8 cellular contexts compared by ENCODE assay signal in the genomic region with DNA sequence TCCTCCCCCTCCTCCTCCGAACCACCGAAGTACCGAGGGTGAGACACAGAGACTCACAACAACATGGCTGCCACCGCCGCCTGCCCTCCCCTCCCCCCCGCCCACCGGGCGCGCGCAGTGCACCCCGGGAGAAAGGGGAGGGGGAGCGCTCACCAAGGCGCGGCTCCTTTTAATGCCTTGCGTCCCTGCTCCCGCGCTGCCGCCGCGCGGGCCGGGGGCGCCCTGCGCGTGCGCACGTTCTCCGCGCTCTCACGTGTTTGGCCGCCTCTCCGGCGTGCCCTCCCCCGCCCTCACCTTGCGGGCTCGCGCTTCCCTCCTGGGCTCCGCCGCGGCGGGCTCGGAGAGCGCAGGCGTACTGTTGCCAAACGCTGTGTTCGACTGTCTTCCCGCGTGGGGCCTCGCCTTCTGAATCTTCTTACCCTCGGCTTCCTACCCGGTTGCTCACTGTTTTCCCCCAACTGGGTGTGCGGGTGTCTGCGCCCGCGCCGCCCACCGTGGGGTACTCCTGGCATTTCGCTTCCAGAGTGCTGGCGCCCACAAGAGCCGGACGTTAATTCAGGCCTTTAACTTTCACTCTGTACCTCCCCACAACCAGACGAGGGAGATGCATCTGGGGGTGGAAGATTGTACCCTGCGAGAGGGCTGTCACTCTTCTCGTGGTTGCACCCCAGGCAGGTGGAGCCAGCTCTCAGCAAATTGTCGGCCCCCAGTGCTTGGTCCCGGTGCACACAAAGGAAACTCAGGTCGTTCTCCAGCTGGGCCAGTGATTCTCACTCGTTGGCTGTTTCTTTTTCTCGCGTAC. TPM values are rescaled to one million over a fixed set of nuclear protein-coding genes. Genes with fewer than 3 reads are reported as not detected.
A peak's percentile ranks its signal among the peaks of the same experiment; 100 is the strongest.
DNase-seq lines count a peak whose midpoint lies in the region; ATAC-seq and TF ChIP-seq lines count a peak whose summit lies in the region.

A gene with protein sequence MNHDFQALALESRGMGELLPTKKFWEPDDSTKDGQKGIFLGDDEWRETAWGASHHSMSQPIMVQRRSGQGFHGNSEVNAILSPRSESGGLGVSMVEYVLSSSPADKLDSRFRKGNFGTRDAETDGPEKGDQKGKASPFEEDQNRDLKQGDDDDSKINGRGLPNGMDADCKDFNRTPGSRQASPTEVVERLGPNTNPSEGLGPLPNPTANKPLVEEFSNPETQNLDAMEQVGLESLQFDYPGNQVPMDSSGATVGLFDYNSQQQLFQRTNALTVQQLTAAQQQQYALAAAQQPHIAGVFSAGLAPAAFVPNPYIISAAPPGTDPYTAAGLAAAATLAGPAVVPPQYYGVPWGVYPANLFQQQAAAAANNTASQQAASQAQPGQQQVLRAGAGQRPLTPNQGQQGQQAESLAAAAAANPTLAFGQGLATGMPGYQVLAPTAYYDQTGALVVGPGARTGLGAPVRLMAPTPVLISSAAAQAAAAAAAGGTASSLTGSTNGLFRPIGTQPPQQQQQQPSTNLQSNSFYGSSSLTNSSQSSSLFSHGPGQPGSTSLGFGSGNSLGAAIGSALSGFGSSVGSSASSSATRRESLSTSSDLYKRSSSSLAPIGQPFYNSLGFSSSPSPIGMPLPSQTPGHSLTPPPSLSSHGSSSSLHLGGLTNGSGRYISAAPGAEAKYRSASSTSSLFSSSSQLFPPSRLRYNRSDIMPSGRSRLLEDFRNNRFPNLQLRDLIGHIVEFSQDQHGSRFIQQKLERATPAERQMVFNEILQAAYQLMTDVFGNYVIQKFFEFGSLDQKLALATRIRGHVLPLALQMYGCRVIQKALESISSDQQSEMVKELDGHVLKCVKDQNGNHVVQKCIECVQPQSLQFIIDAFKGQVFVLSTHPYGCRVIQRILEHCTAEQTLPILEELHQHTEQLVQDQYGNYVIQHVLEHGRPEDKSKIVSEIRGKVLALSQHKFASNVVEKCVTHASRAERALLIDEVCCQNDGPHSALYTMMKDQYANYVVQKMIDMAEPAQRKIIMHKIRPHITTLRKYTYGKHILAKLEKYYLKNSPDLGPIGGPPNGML (minus strand): TSS at position 92 of the 802 bp plus-strand sequence. CDS start 23,484 bp downstream, outside the sequence.

- no peaks in the 10 kb centered on the region for H3K9me2 ChIP-seq in PC-3 (replicated peaks; ENCODE audit: low read length)

- peak within 1 kb of the TSS; percentile 85 for H3K4me3 ChIP-seq in Jurkat, Clone E6-1 (ENCODE audit: low read length)
- H3K4me3 ChIP-seq in PC-3 (ENCODE audit: low read length) (peak within 1 kb of the TSS; percentile 92), mucosa of descending colon (peak within 1 kb of the TSS; percentile 84)

- H3K27ac ChIP-seq in PC-3 (ENCODE audit: low read length) = peak within 1 kb of the TSS; percentile 87
- peak within 1 kb of the TSS; percentile 87 for H3K27ac ChIP-seq in epithelial cell of prostate

- peak within 1 kb of the TSS; percentile 99 for H3K9ac ChIP-seq in PC-3 (ENCODE audit: low read length)

- peak; percentile 79 for ATAC-seq in GM21717 (IDR thresholded peaks at IDR 0.05; ENCODE audit: unreplicated experiment)
- ATAC-seq in PC-3 = peak; percentile 77
- ATAC-seq in mucosa of descending colon = peak; percentile 95

- CTCF ChIA-PET in PC-3 (lab: Charles Lee) = interaction anchor here (0.6 kb wide), 1 partner anchor 88 kb away, joined by 3 read pairs; no protein-coding TSS in a partner anchor

- peaks cover 39% of the 10 kb centered on the region for H4K20me1 ChIP-seq in PC-3 (ENCODE audit: low read length)

- peaks cover 35% of the 10 kb centered on the region for H3K4me1 ChIP-seq in PC-3 (ENCODE audit: insufficient read depth, low read length)
- H3K4me1 ChIP-seq in mucosa of descending colon (ENCODE audit: low read depth) = peaks cover 49% of the 10 kb centered on the region

- H3K9me3 ChIP-seq in PC-3 (ENCODE audit: low read length) (no peaks in the 10 kb centered on the region), mucosa of descending colon (no peaks in the 10 kb centered on the region)

- peak; percentile 90 for DNase-seq in DMS153 treated with DMSO at 0.1 percent for 48 hours (lab: John Stamatoyannopoulos, UW; ENCODE audit: unreplicated experiment)
- peak; percentile 96 for DNase-seq in Jurkat, Clone E6-1 (ENCODE audit: low read depth, low spot score)
- DNase-seq in PC-3 = peak; percentile 98
- peak; percentile 97 for DNase-seq in activated T-cell treated with anti-CD3 and anti-CD28 coated beads for 48 hours (ENCODE audit: low read depth)
- peak; percentile 84 for DNase-seq in epithelial cell of prostate (ENCODE audit: low read depth, low spot score)
- DNase-seq in mucosa of descending colon = peak; percentile 95 to 97 (median 97)
- peak; percentile 87 to 90 for DNase-seq in stimulated activated CD8-positive, alpha-beta memory T cell treated with anti-CD3 and anti-CD28 coated beads, Interleukin-4, amount 100 ng/mL, for 1 hour (ENCODE audit: low read depth in 2 of 2, low spot score in 1 of 2)

- H3K79me2 ChIP-seq in PC-3 (ENCODE audit: low read length) = peaks cover 45% of the 10 kb centered on the region

- peaks cover 3% of the 10 kb centered on the region; the same call in 1 of the 2 replicates for H3K36me3 ChIP-seq in PC-3 (ENCODE audit: low read depth, low read length)
- H3K36me3 ChIP-seq in mucosa of descending colon (ENCODE audit: low read depth) = no peaks in the 10 kb centered on the region

- BruUV-seq in PC-3 (replicated peaks; lab: Mats Ljungman, UMichigan) = TSS peak; percentile 80

- intact Hi-C loops in PC-3 (cut with micrococcal nuclease) (loop anchor here (2.0 kb wide), 1 partner anchor 32 kb away; no protein-coding TSS in a partner anchor), mucosa of descending colon (cut with DNase I, micrococcal nuclease) (no loop called here)

- POLR2A ChIA-PET in PC-3 (lab: Charles Lee; ENCODE audit: unreplicated experiment) = interaction anchor here (0.6 kb wide), 1 partner anchor 119 kb away, joined by 14 read pairs; no protein-coding TSS in a partner anchor

- peak within 1 kb of the TSS; percentile 93 for H2AFZ ChIP-seq in PC-3 (ENCODE audit: low read length)

- H3K4me2 ChIP-seq in PC-3 (ENCODE audit: low read length) = peak within 1 kb of the TSS; percentile 94

- H3K27me3 ChIP-seq in PC-3 (ENCODE audit: low read length) = no peaks in the 10 kb centered on the region

- TF ChIP-seq CTCF in PC-3 (conservative IDR thresholded peaks at IDR 0.05; ENCODE audit: low read depth, low read length) (no peak), mucosa of descending colon (IDR thresholded peaks at IDR 0.05) (no peak)

- no peaks in the 10 kb centered on the region for H3F3A ChIP-seq in PC-3 (ENCODE audit: low read length, unreplicated experiment)

RNA-seq across cellular contexts. Expression of the gene that starts here (rescaled TPM):
- 50.1 TPM for polyA plus RNA-seq in Jurkat, Clone E6-1 (2012; ENCODE audit: insufficient read depth, insufficient read length)
- total RNA-seq in PC-3 (2014; rRNA removed) (14.9 and 25.3 TPM in 2 replicates), mucosa of descending colon (100 to 1,000 TPM in 2 of 3 donors, 10 to 100 TPM in 1; 93.5 to 155 (median 115) TPM)

Comparison
In these comparisons a context has a peak if more than half of its experiments do, and no peak if none do; other contexts are left out.
1. Peak in every context shown above with its lines: DNase-seq, ATAC-seq, H3K4me3 ChIP-seq and H3K27ac ChIP-seq.